ENCODE assay signal across 1 cellular context in genomic region chr14:35405304-35405996, GRCh38.
TF ChIP-seq lines count a peak whose summit lies in the region.

No MANE protein-coding gene starts in this region.

TF ChIP-seq in HepG2, 621 proteins besides CTCF, POLR2A, EP300 and RAD21 (continued from another document and continues in another):
- TF ChIP-seq REST (IDR thresholded peaks at IDR 0.05; ENCODE audit: borderline replicate concordance in 1 of 2, low read depth in 1 of 2, low read length in 2 of 2) (no peak), KLF6 (CRISPR knock-in tag; IDR thresholded peaks at IDR 0.05) (no peak), ZMYM3 (CRISPR knock-in tag; IDR thresholded peaks at IDR 0.05) (no peak), FOXA3 (CRISPR knock-in tag; IDR thresholded peaks at IDR 0.05) (no peak), SOX13 (IDR thresholded peaks at IDR 0.05) (no peak), SOX13 (CRISPR knock-in tag; conservative IDR thresholded peaks at IDR 0.05 in 1 of 2, IDR thresholded peaks at IDR 0.05 in 1 of 2) (no peak), ZNF124 (CRISPR knock-in tag; IDR thresholded peaks at IDR 0.05) (no peak), ZNF550 (CRISPR knock-in tag; IDR thresholded peaks at IDR 0.05; ENCODE audit: borderline replicate concordance) (peak; percentile 93), KMT2A (CRISPR knock-in tag; IDR thresholded peaks at IDR 0.05) (no peak), TRIM24 (CRISPR knock-in tag; IDR thresholded peaks at IDR 0.05) (no peak), EEA1 (CRISPR knock-in tag; IDR thresholded peaks at IDR 0.05; ENCODE audit: borderline replicate concordance) (no peak), ZNF674 (CRISPR knock-in tag; IDR thresholded peaks at IDR 0.05; ENCODE audit: low read depth) (no peak), PLRG1 (conservative IDR thresholded peaks at IDR 0.05) (no peak), ZNF556 (CRISPR knock-in tag; IDR thresholded peaks at IDR 0.05; ENCODE audit: borderline replicate concordance) (no peak), ARNTL (CRISPR knock-in tag; IDR thresholded peaks at IDR 0.05) (0 out of 2 replicates have a peak, but pooled peaks have one; percentile 14), GPN1 (CRISPR knock-in tag; IDR thresholded peaks at IDR 0.05; ENCODE audit: borderline replicate concordance) (no peak), ZNF713 (CRISPR knock-in tag; IDR thresholded peaks at IDR 0.05) (peak; percentile 97; the same call in 1 of the 2 replicates), ZNF263 (CRISPR knock-in tag; IDR thresholded peaks at IDR 0.05) (no peak), RXRB (CRISPR knock-in tag; IDR thresholded peaks at IDR 0.05; ENCODE audit: borderline replicate concordance) (no peak), HIVEP1 (CRISPR knock-in tag; IDR thresholded peaks at IDR 0.05) (no peak), ATRX (CRISPR knock-in tag; IDR thresholded peaks at IDR 0.05; ENCODE audit: borderline replicate concordance) (no peak), REXO4 (CRISPR knock-in tag; IDR thresholded peaks at IDR 0.05; ENCODE audit: borderline replicate concordance) (no peak), RFX1 (IDR thresholded peaks at IDR 0.05) (0 out of 2 replicates have a peak, but pooled peaks have one; percentile 2), ZKSCAN1 (IDR thresholded peaks at IDR 0.05; ENCODE audit: low read length) (no peak), ZNF572 (CRISPR knock-in tag; IDR thresholded peaks at IDR 0.05) (no peak), ZSCAN20 (CRISPR knock-in tag; IDR thresholded peaks at IDR 0.05; ENCODE audit: borderline replicate concordance) (no peak), HCFC1 (IDR thresholded peaks at IDR 0.05; ENCODE audit: low read depth, low read length) (no peak), NPAS2 (CRISPR knock-in tag; IDR thresholded peaks at IDR 0.05; ENCODE audit: borderline replicate concordance) (no peak), ELK4 (CRISPR knock-in tag; IDR thresholded peaks at IDR 0.05; ENCODE audit: borderline replicate concordance) (no peak), HOXA9 (CRISPR knock-in tag; IDR thresholded peaks at IDR 0.05; ENCODE audit: borderline replicate concordance) (no peak), ZNF446 (CRISPR knock-in tag; IDR thresholded peaks at IDR 0.05) (no peak), FOXK2 (IDR thresholded peaks at IDR 0.05) (no peak), PAWR (CRISPR knock-in tag; IDR thresholded peaks at IDR 0.05; ENCODE audit: borderline replicate concordance) (no peak), TARDBP (CRISPR knock-in tag; IDR thresholded peaks at IDR 0.05) (0 out of 2 replicates have a peak, but pooled peaks have one; percentile 23), ATF7-NPFF (CRISPR knock-in tag; IDR thresholded peaks at IDR 0.05; ENCODE audit: low read depth) (no peak), MAFF (IDR thresholded peaks at IDR 0.05; ENCODE audit: low read depth, low read length) (peak; percentile 1; the same call in 1 of the 2 replicates), ATF2 (CRISPR knock-in tag; IDR thresholded peaks at IDR 0.05) (no peak), ZNF382 (CRISPR knock-in tag; IDR thresholded peaks at IDR 0.05; ENCODE audit: borderline replicate concordance) (no peak), ONECUT2 (CRISPR knock-in tag; IDR thresholded peaks at IDR 0.05) (no peak), RFXANK (CRISPR knock-in tag; IDR thresholded peaks at IDR 0.05) (no peak), ZBTB38 (CRISPR knock-in tag; IDR thresholded peaks at IDR 0.05) (peak; percentile 84), GMEB1 (CRISPR knock-in tag; IDR thresholded peaks at IDR 0.05; ENCODE audit: borderline replicate concordance) (no peak), ETS1 (CRISPR knock-in tag; IDR thresholded peaks at IDR 0.05) (no peak), FOSL1 (CRISPR knock-in tag; IDR thresholded peaks at IDR 0.05; ENCODE audit: borderline replicate concordance) (no peak), AKAP8 (CRISPR knock-in tag; IDR thresholded peaks at IDR 0.05) (peak; percentile 38; the same call in 1 of the 2 replicates), AGO2 (optimal IDR thresholded peaks at IDR 0.05; ENCODE audit: low read depth, low read length) (no peak), TBL1XR1 (IDR thresholded peaks at IDR 0.05; ENCODE audit: borderline replicate concordance, low read length, partially characterized antibody) (no peak), MXI1 (IDR thresholded peaks at IDR 0.05; ENCODE audit: borderline replicate concordance, low read depth, low read length) (no peak), JDP2 (CRISPR knock-in tag; IDR thresholded peaks at IDR 0.05; ENCODE audit: borderline replicate concordance) (no peak), ATF1 (CRISPR knock-in tag; IDR thresholded peaks at IDR 0.05) (no peak), ZFP82 (CRISPR knock-in tag; IDR thresholded peaks at IDR 0.05; ENCODE audit: borderline replicate concordance) (no peak)
- TF ChIP-seq, protein P1, sequence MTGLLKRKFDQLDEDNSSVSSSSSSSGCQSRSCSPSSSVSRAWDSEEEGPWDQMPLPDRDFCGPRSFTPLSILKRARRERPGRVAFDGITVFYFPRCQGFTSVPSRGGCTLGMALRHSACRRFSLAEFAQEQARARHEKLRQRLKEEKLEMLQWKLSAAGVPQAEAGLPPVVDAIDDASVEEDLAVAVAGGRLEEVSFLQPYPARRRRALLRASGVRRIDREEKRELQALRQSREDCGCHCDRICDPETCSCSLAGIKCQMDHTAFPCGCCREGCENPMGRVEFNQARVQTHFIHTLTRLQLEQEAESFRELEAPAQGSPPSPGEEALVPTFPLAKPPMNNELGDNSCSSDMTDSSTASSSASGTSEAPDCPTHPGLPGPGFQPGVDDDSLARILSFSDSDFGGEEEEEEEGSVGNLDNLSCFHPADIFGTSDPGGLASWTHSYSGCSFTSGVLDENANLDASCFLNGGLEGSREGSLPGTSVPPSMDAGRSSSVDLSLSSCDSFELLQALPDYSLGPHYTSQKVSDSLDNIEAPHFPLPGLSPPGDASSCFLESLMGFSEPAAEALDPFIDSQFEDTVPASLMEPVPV (CRISPR knock-in tag; IDR thresholded peaks at IDR 0.05): no peak
- TF ChIP-seq, protein P2, sequence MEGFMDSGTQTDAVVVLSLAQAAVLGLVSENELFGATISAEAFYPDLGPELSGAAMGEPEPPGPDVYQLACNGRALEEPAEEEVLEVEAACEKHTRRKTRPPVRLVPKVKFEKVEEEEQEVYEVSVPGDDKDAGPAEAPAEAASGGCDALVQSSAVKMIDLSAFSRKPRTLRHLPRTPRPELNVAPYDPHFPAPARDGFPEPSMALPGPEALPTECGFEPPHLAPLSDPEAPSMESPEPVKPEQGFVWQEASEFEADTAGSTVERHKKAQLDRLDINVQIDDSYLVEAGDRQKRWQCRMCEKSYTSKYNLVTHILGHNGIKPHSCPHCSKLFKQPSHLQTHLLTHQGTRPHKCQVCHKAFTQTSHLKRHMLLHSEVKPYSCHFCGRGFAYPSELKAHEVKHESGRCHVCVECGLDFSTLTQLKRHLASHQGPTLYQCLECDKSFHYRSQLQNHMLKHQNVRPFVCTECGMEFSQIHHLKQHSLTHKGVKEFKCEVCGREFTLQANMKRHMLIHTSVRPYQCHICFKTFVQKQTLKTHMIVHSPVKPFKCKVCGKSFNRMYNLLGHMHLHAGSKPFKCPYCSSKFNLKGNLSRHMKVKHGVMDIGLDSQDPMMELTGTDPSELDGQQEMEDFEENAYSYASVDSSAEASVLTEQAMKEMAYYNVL (CRISPR knock-in tag; IDR thresholded peaks at IDR 0.05; ENCODE audit: borderline replicate concordance): no peak
- TF ChIP-seq, protein P3, sequence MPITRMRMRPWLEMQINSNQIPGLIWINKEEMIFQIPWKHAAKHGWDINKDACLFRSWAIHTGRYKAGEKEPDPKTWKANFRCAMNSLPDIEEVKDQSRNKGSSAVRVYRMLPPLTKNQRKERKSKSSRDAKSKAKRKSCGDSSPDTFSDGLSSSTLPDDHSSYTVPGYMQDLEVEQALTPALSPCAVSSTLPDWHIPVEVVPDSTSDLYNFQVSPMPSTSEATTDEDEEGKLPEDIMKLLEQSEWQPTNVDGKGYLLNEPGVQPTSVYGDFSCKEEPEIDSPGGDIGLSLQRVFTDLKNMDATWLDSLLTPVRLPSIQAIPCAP (CRISPR knock-in tag; IDR thresholded peaks at IDR 0.05; ENCODE audit: low read depth): no peak
- TF ChIP-seq, protein P4, sequence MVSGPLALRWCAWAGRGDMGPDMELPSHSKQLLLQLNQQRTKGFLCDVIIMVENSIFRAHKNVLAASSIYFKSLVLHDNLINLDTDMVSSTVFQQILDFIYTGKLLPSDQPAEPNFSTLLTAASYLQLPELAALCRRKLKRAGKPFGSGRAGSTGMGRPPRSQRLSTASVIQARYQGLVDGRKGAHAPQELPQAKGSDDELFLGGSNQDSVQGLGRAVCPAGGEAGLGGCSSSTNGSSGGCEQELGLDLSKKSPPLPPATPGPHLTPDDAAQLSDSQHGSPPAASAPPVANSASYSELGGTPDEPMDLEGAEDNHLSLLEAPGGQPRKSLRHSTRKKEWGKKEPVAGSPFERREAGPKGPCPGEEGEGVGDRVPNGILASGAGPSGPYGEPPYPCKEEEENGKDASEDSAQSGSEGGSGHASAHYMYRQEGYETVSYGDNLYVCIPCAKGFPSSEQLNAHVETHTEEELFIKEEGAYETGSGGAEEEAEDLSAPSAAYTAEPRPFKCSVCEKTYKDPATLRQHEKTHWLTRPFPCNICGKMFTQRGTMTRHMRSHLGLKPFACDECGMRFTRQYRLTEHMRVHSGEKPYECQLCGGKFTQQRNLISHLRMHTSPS (CRISPR knock-in tag; IDR thresholded peaks at IDR 0.05; ENCODE audit: low read depth): no peak
- TF ChIP-seq, protein P5, sequence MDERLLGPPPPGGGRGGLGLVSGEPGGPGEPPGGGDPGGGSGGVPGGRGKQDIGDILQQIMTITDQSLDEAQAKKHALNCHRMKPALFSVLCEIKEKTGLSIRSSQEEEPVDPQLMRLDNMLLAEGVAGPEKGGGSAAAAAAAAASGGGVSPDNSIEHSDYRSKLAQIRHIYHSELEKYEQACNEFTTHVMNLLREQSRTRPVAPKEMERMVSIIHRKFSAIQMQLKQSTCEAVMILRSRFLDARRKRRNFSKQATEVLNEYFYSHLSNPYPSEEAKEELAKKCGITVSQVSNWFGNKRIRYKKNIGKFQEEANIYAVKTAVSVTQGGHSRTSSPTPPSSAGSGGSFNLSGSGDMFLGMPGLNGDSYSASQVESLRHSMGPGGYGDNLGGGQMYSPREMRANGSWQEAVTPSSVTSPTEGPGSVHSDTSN (CRISPR knock-in tag; IDR thresholded peaks at IDR 0.05): no peak
